Comparison of ENCODE assay signal across 7 cellular contexts in the genomic region with DNA sequence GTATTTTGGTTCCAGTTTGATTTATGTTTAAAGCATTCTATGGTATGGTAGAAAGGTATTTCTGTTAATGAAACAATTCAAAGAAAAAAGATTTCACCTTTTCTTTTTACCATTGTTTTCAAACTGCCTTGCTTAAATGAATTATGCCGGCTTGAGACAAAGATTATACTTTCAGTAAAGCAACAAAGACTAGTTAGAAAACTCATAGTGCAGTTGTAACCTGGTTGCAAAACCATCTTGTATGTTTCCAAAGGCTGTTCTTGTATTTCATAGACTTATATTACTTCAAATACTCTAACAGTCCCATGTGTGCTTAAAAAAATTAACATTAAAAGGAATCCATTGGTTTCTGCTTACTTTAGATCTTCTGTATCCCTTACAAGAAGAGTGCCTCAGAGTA.
"Had no signal": no experiment of that assay in that cellular context is flagged by ENCODE, and none has a peak within 500 bp of the region (broad histone marks: within the 10 kb centered on the region; RNA-seq: fewer than 3 reads in every experiment).

No MANE protein-coding gene starts in this region.

- DNase-seq: GDM1, GF-D8 had no signal

- FAIRE-seq: G401.6, GM12891, GM12892, GM18507, GM19239 had no signal
